ENCODE assay signal across 23 cellular contexts in the genomic region with DNA sequence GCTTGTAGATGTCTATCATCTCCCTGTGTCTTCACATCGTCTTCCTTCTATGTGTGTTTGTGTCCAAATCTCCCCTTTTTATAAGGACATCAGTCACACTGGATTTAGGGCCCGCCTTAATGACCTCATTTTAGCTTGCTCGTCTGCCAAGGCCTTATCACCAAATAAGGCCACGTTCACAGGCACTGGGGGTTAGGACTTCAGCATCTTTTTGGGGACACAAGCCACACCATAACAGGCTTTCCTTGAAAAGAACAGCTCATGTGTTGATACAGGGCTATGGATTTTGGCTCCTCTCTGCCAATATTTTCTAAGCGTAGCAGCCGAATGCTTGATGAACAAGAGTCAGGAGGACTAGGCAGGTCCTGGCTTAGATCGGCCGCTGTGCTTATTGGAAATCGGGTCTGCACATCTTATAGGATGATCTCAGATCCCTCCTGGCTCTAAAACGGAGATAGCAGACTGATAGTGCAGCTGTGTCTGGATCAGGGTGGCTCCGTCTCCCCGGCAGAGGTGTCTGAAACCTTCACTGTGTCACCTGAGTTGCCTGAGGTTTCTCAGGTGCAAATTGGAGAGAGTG. TPM values are rescaled to one million over a fixed set of nuclear protein-coding genes. Genes with fewer than 3 reads are reported as not detected.
A peak's percentile ranks its signal among the peaks of the same experiment; 100 is the strongest.
DNase-seq lines count a peak whose midpoint lies in the region; ATAC-seq, FAIRE-seq and TF ChIP-seq lines count a peak whose summit lies in the region.
"Had no signal": no experiment of that assay in that cellular context is flagged by ENCODE, and none has a peak within 500 bp of the region (broad histone marks: within the 10 kb centered on the region; RNA-seq: fewer than 3 reads in every experiment).

No MANE protein-coding gene starts in this region.

- H3K4me1 ChIP-seq in HepG2 (ENCODE audit: insufficient read depth, low read length) (peaks cover 79% of the 10 kb centered on the region), right lobe of liver (no peaks in the 10 kb centered on the region)
- H3K4me1 ChIP-seq: BE2C had no signal

- H3K4me3 ChIP-seq in HepG2 (replicated peaks in 1 of 3; ENCODE audit: insufficient read depth in 1 of 3, low read depth in 2 of 3, low read length in 3 of 3) (no peak overlapping the region), right lobe of liver (no peak overlapping the region), bronchial epithelial cell (ENCODE audit: low read depth, low read length) (no peak overlapping the region)
- H3K4me3 ChIP-seq: GM23248 had no signal

- POLR2A ChIA-PET in HepG2 (lab: Yijun Ruan, JAX), result interaction anchor here (1.3 to 1.9 kb wide), 3 partner anchors 8 to 14 kb away, joined by 4 to 12 read pairs (median 4); no protein-coding TSS in a partner anchor

- no peaks in the 10 kb centered on the region for H3K79me2 ChIP-seq in HepG2 (ENCODE audit: insufficient read depth, low read length)

- H3K9me3 ChIP-seq in HepG2 (ENCODE audit: low read length) (no peaks in the 10 kb centered on the region), right lobe of liver (no peaks in the 10 kb centered on the region)
- H3K9me3 ChIP-seq: BE2C, SK-N-SH had no signal

- in situ Hi-C loops in HepG2 (cut with HindIII; ENCODE audit: extremely low pct_ligation_motif_present, low pct_unique_long_range_greater_than_20kb), result no loop called here

- 76% methylated on average over 12 of the region's 12 CpGs for WGBS in HepG2 (ENCODE audit: low lambda C conversion rate)
- WGBS in right lobe of liver (ENCODE audit: insufficient coverage, low coverage, low lambda C conversion rate, missing lambda C conversion rate), result 67% methylated on average over 4 of the region's 12 CpGs

- DNase-seq in HepG2 (ENCODE audit: low spot score) (peak; percentile 38), right lobe of liver (no peak), bronchial epithelial cell (ENCODE audit: low read depth) (no peak), glutamatergic neuron (no peak), mesothelial cell of epicardium (ENCODE audit: low spot score in 2 of 2, unreplicated experiment in 2 of 2) (no peak), GM19240 (ENCODE audit: insufficient read length, low spot score) (no peak)
- DNase-seq: BE2C; DND-41; GM23248; HCEC 1CT; Karpas-422; MV-4-11; NCI-H1694; NCI-H2107; NCI-H510A; NK-92 treated with Interleukin-12 subunit alpha and Interleukin-12 subunit beta, amount 100 ng/mL, for 24 hours; SHP77 treated with DMSO at 0.1 percent for 48 hours; SK-N-SH had no signal

- H3K9me3 Mint-ChIP-seq in glutamatergic neuron (ENCODE audit: unreplicated experiment) (peaks cover 8% of the 10 kb centered on the region), mesothelial cell of epicardium (no peaks in the 10 kb centered on the region)
- H3K9me3 Mint-ChIP-seq: IgD-negative memory B cell had no signal

- no TSS peak for BruUV-seq in HepG2 (replicated peaks; lab: Mats Ljungman, UMichigan)

- TF ChIP-seq EP300 in HepG2 (IDR thresholded peaks at IDR 0.05; ENCODE audit: low read depth in 2 of 2, low read length in 2 of 2), result no peak
- no peak for TF ChIP-seq EP300 in HepG2 (CRISPR knock-in tag; IDR thresholded peaks at IDR 0.05; ENCODE audit: borderline replicate concordance)

- no peak overlapping the region for H3K9ac ChIP-seq in HepG2 (ENCODE audit: insufficient read depth, low read depth, low read length)
- H3K9ac ChIP-seq: GM23248, SK-N-SH had no signal

- no peak overlapping the region for H3K4me2 ChIP-seq in HepG2 (ENCODE audit: low read depth, low read length)
- H3K4me2 ChIP-seq: SK-N-SH had no signal

- TF ChIP-seq POLR2A in HepG2 (IDR thresholded peaks at IDR 0.05; ENCODE audit: insufficient read depth in 1 of 2, low read depth in 2 of 2, low read length in 2 of 2), result no peak; a peak in 1 of 4 replicates
- no peak for TF ChIP-seq POLR2A in right lobe of liver (IDR thresholded peaks at IDR 0.05)

- H3K27me3 Mint-ChIP-seq in glutamatergic neuron (ENCODE audit: unreplicated experiment) (peaks cover 9% of the 10 kb centered on the region), mesothelial cell of epicardium (ENCODE audit: low read depth) (peaks cover 29% of the 10 kb centered on the region)

- H3K36me3 ChIP-seq in HepG2 (replicated peaks in 1 of 2; ENCODE audit: control insufficient read depth in 1 of 2, insufficient read depth in 2 of 2, low read length in 2 of 2) (peaks cover 0 to 1% of the 10 kb centered on the region in 2 experiments; a peak in 2 of 5 replicates), right lobe of liver (no peaks in the 10 kb centered on the region), bronchial epithelial cell (ENCODE audit: control insufficient read depth, insufficient read depth, low read length) (no peaks in the 10 kb centered on the region)

- H3K36me3 Mint-ChIP-seq in glutamatergic neuron (ENCODE audit: unreplicated experiment) (peaks cover 26% of the 10 kb centered on the region), mesothelial cell of epicardium (no peaks in the 10 kb centered on the region)
- H3K36me3 Mint-ChIP-seq: IgD-negative memory B cell had no signal

- no peaks in the 10 kb centered on the region for H4K20me1 ChIP-seq in HepG2 (ENCODE audit: insufficient read depth, low read length)

- no peak for ATAC-seq in HepG2
- ATAC-seq in right lobe of liver, result no peak
- no peak for ATAC-seq in HG02870 (IDR thresholded peaks at IDR 0.05; ENCODE audit: unreplicated experiment)

- no peak overlapping the region for H2AFZ ChIP-seq in HepG2 (ENCODE audit: low read length)
- H2AFZ ChIP-seq: GM23248 had no signal

- H3K27me3 ChIP-seq in HepG2 (ENCODE audit: control insufficient read depth in 1 of 2, insufficient read depth in 2 of 2, low read length in 2 of 2), result no peaks in the 10 kb centered on the region
- H3K27me3 ChIP-seq in right lobe of liver, result no peaks in the 10 kb centered on the region
- H3K27me3 ChIP-seq in bronchial epithelial cell (ENCODE audit: control insufficient read depth, insufficient read depth, low read length), result no peaks in the 10 kb centered on the region
- H3K27me3 ChIP-seq: BE2C had no signal

- FAIRE-seq in HepG2 (lab: Jason Lieb, UNC) (peak; percentile 23), bronchial epithelial cell (lab: Jason Lieb, UNC) (peak; percentile 83)
- FAIRE-seq: GM12891, HTR-8/SVneo had no signal

- intact Hi-C loops in HepG2 (cut with micrococcal nuclease; ENCODE audit: unreplicated experiment), result no loop called here
- intact Hi-C loops in right lobe of liver (cut with DNase I), result no loop called here

- CTCF ChIA-PET in HepG2 (lab: Yijun Ruan, JAX; ENCODE audit: low intra/inter-chr PET ratio, low total read pairs), result no interaction called here

- TF ChIP-seq RAD21 in HepG2 (CRISPR knock-in tag; IDR thresholded peaks at IDR 0.05), result no peak

- H3K4me3 Mint-ChIP-seq in glutamatergic neuron (ENCODE audit: unreplicated experiment) (peak overlapping the region; percentile 14), mesothelial cell of epicardium (no peak overlapping the region)
- H3K4me3 Mint-ChIP-seq: IgD-negative memory B cell had no signal

- H3K4me1 Mint-ChIP-seq in glutamatergic neuron (ENCODE audit: low read depth, unreplicated experiment) (peaks cover 26% of the 10 kb centered on the region), mesothelial cell of epicardium (no peaks in the 10 kb centered on the region)

- TF ChIP-seq CTCF in HepG2 (CRISPR knock-in tag; IDR thresholded peaks at IDR 0.05) (no peak), right lobe of liver (IDR thresholded peaks at IDR 0.05) (no peak), bronchial epithelial cell (IDR thresholded peaks at IDR 0.05; ENCODE audit: insufficient read depth, low read length, severe bottlenecking) (no peak), glutamatergic neuron (IDR thresholded peaks at IDR 0.05; ENCODE audit: partially characterized antibody, unreplicated experiment) (no peak), mesothelial cell of epicardium (IDR thresholded peaks at IDR 0.05; ENCODE audit: unreplicated experiment) (no peak)

- H3K27ac ChIP-seq in HepG2 (ENCODE audit: extremely low read length, insufficient read depth, low read length) (peak overlapping the region; percentile 16), right lobe of liver (no peak overlapping the region)
- H3K27ac ChIP-seq: GM23248, RWPE1 had no signal

- H3K27ac Mint-ChIP-seq in glutamatergic neuron (ENCODE audit: unreplicated experiment), result peak overlapping the region; percentile 78
- H3K27ac Mint-ChIP-seq in mesothelial cell of epicardium, result no peak overlapping the region
- H3K27ac Mint-ChIP-seq: IgD-negative memory B cell had no signal

TF ChIP-seq in HepG2, 621 proteins besides CTCF, POLR2A, EP300 and RAD21 (continues in another document):
- TF ChIP-seq GTF3A (CRISPR knock-in tag; conservative IDR thresholded peaks at IDR 0.05) (0 out of 2 replicates have a peak, but pooled peaks have one; percentile 46), ZNF10 (CRISPR knock-in tag; IDR thresholded peaks at IDR 0.05; ENCODE audit: borderline replicate concordance, low read depth) (no peak)

RNA-seq across cellular contexts. Expression of gene TMEM181, which starts 16.2 kb away (rescaled TPM):
- total RNA-seq in HepG2 (2016; rRNA removed; fragmentation: Illumina TruSeq; extraction: Trizol) (42.1 and 59.1 TPM in 2 replicates), right lobe of liver (10 to 100 TPM; 11.3 to 14.0 (median 12.5) TPM), bronchial epithelial cell (30.0 and 35.3 TPM in 2 replicates), glutamatergic neuron (ENCODE audit: unreplicated experiment) (44.3 TPM), mesothelial cell of epicardium (23.6 to 23.9 TPM (median 23.8 TPM) in 3 replicates)
- total RNA-seq in HepG2 (2016; cell fraction: cytosol; rRNA removed; fragmentation: Illumina TruSeq; extraction: Trizol; ENCODE audit: low read depth), result 32.4 and 35.6 TPM in 2 replicates
- 41.0 and 60.9 TPM in 2 replicates for total RNA-seq in HepG2 (2016; cell fraction: insoluble cytoplasmic fraction; rRNA removed; fragmentation: Illumina TruSeq; extraction: Trizol)
- total RNA-seq in HepG2 (2016; cell fraction: membrane; rRNA removed; fragmentation: Illumina TruSeq; extraction: Trizol), result 29.2 and 32.9 TPM in 2 replicates
- total RNA-seq in HepG2 (2016; cell fraction: nucleus; rRNA removed; fragmentation: Illumina TruSeq; extraction: Trizol), result 66.4 and 75.5 TPM in 2 replicates
- 105 and 108 TPM in 2 replicates for polyA plus RNA-seq in HepG2 (2011; rRNA removed)
- 53.2 and 89.4 TPM in 2 replicates for polyA plus RNA-seq in HepG2 (2011; cell fraction: cytosol; rRNA removed)
- polyA plus RNA-seq in HepG2 (2011; cell fraction: nucleus; rRNA removed), result 65.7 and 85.9 TPM in 2 replicates
- polyA plus RNA-seq in HepG2 (2012), result 99.1 and 106 TPM in 2 replicates
- polyA plus RNA-seq in HepG2 (2016; cell fraction: cytosol; fragmentation: Illumina TruSeq; extraction: Trizol; ENCODE audit: low read depth), result 2.2 and 2.6 TPM in 2 replicates
- polyA plus RNA-seq in HepG2 (2016; cell fraction: insoluble cytoplasmic fraction; fragmentation: Illumina TruSeq; extraction: Trizol; ENCODE audit: low read depth), result 31.8 and 32.9 TPM in 2 replicates
- 8.5 and 9.3 TPM in 2 replicates for polyA plus RNA-seq in HepG2 (2016; cell fraction: membrane; fragmentation: Illumina TruSeq; extraction: Trizol; ENCODE audit: low read depth)
- 140 and 144 TPM in 2 replicates for polyA plus RNA-seq in HepG2 (2016; cell fraction: nucleus; fragmentation: Illumina TruSeq; extraction: Trizol; ENCODE audit: insufficient read depth, low read depth)
- 13.5 and 115 TPM in 2 replicates for polyA minus RNA-seq in HepG2 (2011; rRNA and poly(A)+ RNA removed; ENCODE audit: low replicate concordance)
- polyA minus RNA-seq in HepG2 (2011; cell fraction: cytosol; rRNA and poly(A)+ RNA removed), result 82.7 and 108 TPM in 2 replicates
- polyA minus RNA-seq in HepG2 (2011; cell fraction: nucleus; rRNA and poly(A)+ RNA removed), result 78.4 and 93.9 TPM in 2 replicates
